9 cellular contexts compared by ENCODE assay signal in genomic region chr1:87061742-87062156, GRCh38.
A peak's percentile ranks its signal among the peaks of the same experiment; 100 is the strongest.
DNase-seq lines count a peak whose midpoint lies in the region; ATAC-seq, FAIRE-seq and TF ChIP-seq lines count a peak whose summit lies in the region.
"Had no signal": no experiment of that assay in that cellular context is flagged by ENCODE, and none has a peak within 500 bp of the region (broad histone marks: within the 10 kb centered on the region; RNA-seq: fewer than 3 reads in every experiment).

No MANE protein-coding gene starts in this region.

- POLR2A ChIA-PET in AG04450 (lab: Yijun Ruan, JAX) (no interaction called here), activated B cell treated with CpG ODN at 0.5 μM for 24 hours (lab: Charles Lee) (no interaction called here), HepG2 (lab: Yijun Ruan, JAX) (no interaction called here)

- H3K4me1 Mint-ChIP-seq in activated B cell treated with CpG ODN at 0.5 μM for 24 hours: peaks cover 87% of the 10 kb centered on the region
- H3K4me1 Mint-ChIP-seq in osteocyte (ENCODE audit: unreplicated experiment): peaks cover 22% of the 10 kb centered on the region

- no peak for TF ChIP-seq CTCF in AG04450 (IDR thresholded peaks at IDR 0.05; ENCODE audit: low read depth, low read length)
- TF ChIP-seq CTCF in activated B cell treated with CpG ODN at 0.5 μM for 24 hours (IDR thresholded peaks at IDR 0.05): no peak
- no peak for TF ChIP-seq CTCF in HepG2 (CRISPR knock-in tag; IDR thresholded peaks at IDR 0.05)
- TF ChIP-seq CTCF in osteocyte (IDR thresholded peaks at IDR 0.05): no peak

- H3K4me2 ChIP-seq in HepG2 (ENCODE audit: low read depth, low read length): no peak overlapping the region

- TF ChIP-seq RAD21 in HepG2 (CRISPR knock-in tag; IDR thresholded peaks at IDR 0.05): no peak

- BruUV-seq in HepG2 (replicated peaks; lab: Mats Ljungman, UMichigan): no TSS peak

- H3K27ac ChIP-seq in AG04450 (ENCODE audit: low read depth, low read length): no peak overlapping the region
- H3K27ac ChIP-seq in HepG2 (ENCODE audit: extremely low read length, insufficient read depth, low read length): no peak overlapping the region

- H3K27me3 Mint-ChIP-seq in activated B cell treated with CpG ODN at 0.5 μM for 24 hours (no peaks in the 10 kb centered on the region), osteocyte (ENCODE audit: unreplicated experiment) (no peaks in the 10 kb centered on the region)

- no peaks in the 10 kb centered on the region for H3K4me1 ChIP-seq in HepG2 (ENCODE audit: insufficient read depth, low read length)

- peak overlapping the region; percentile 47 for H3K4me3 Mint-ChIP-seq in activated B cell treated with CpG ODN at 0.5 μM for 24 hours
- no peak overlapping the region for H3K4me3 Mint-ChIP-seq in osteocyte (ENCODE audit: unreplicated experiment)

- no peak overlapping the region for H3K4me3 ChIP-seq in AG04450 (ENCODE audit: low read depth, low read length)
- no peak overlapping the region for H3K4me3 ChIP-seq in HepG2 (replicated peaks in 1 of 3; ENCODE audit: insufficient read depth in 1 of 3, low read depth in 2 of 3, low read length in 3 of 3)

- H3K36me3 Mint-ChIP-seq in activated B cell treated with CpG ODN at 0.5 μM for 24 hours (ENCODE audit: low read depth) (peaks cover 4% of the 10 kb centered on the region), osteocyte (ENCODE audit: unreplicated experiment) (no peaks in the 10 kb centered on the region)

- H3K79me2 ChIP-seq in HepG2 (ENCODE audit: insufficient read depth, low read length): peaks cover 47% of the 10 kb centered on the region

- H2AFZ ChIP-seq in HepG2 (ENCODE audit: low read length): no peak overlapping the region

- in situ Hi-C loops in HepG2 (cut with HindIII; ENCODE audit: extremely low pct_ligation_motif_present, low pct_unique_long_range_greater_than_20kb): no loop called here

- FAIRE-seq in GM19239 (lab: Jason Lieb, UNC): peak; percentile 86
- no peak for FAIRE-seq in HepG2 (lab: Jason Lieb, UNC)

- DNase-seq in AG04450 (ENCODE audit: low read depth, low spot score) (peak; percentile 36), GM19239 (ENCODE audit: insufficient read length, low spot score) (no peak), activated B cell treated with CpG ODN at 0.5 μM for 24 hours (no peak), HepG2 (ENCODE audit: low spot score) (no peak), osteocyte (ENCODE audit: extremely low spot score, unreplicated experiment) (no peak), 8988T (no peak), medulla oblongata (ENCODE audit: extremely low spot score) (no peak)
- DNase-seq: C1 segment of cervical spinal cord had no signal

- no peak for TF ChIP-seq POLR2A in HepG2 (IDR thresholded peaks at IDR 0.05; ENCODE audit: insufficient read depth in 1 of 2, low read depth in 2 of 2, low read length in 2 of 2)

- H3K9me3 Mint-ChIP-seq in activated B cell treated with CpG ODN at 0.5 μM for 24 hours: peaks cover 6% of the 10 kb centered on the region
- H3K9me3 Mint-ChIP-seq in osteocyte (ENCODE audit: unreplicated experiment): peaks cover 5% of the 10 kb centered on the region

- H4K20me1 ChIP-seq in HepG2 (ENCODE audit: insufficient read depth, low read length): no peaks in the 10 kb centered on the region

- intact Hi-C loops in activated B cell treated with CpG ODN at 0.5 μM for 24 hours (cut with micrococcal nuclease): loop anchor here (5.0 kb wide), 1 partner anchor 359 kb away; the partner anchor contains the start of gene SH3GLB1
- intact Hi-C loops in HepG2 (cut with micrococcal nuclease; ENCODE audit: unreplicated experiment): no loop called here

- CTCF ChIA-PET in AG04450 (lab: Charles Lee) (no interaction called here), activated B cell treated with CpG ODN at 0.5 μM for 24 hours (lab: Charles Lee) (no interaction called here), HepG2 (lab: Yijun Ruan, JAX; ENCODE audit: low intra/inter-chr PET ratio, low total read pairs) (no interaction called here)

- H3K9me3 ChIP-seq in AG04450 (ENCODE audit: control insufficient read depth, insufficient read depth, low read length) (peaks cover 3% of the 10 kb centered on the region; the same call in 1 of the 2 replicates), HepG2 (ENCODE audit: low read length) (no peaks in the 10 kb centered on the region)

- TF ChIP-seq EP300 in HepG2 (IDR thresholded peaks at IDR 0.05; ENCODE audit: low read depth in 2 of 2, low read length in 2 of 2): no peak
- no peak for TF ChIP-seq EP300 in HepG2 (CRISPR knock-in tag; IDR thresholded peaks at IDR 0.05; ENCODE audit: borderline replicate concordance)

- peak overlapping the region; percentile 90 for H3K27ac Mint-ChIP-seq in activated B cell treated with CpG ODN at 0.5 μM for 24 hours
- H3K27ac Mint-ChIP-seq in osteocyte (ENCODE audit: unreplicated experiment): no peak overlapping the region

- ATAC-seq in HG03039 (IDR thresholded peaks at IDR 0.05; ENCODE audit: unreplicated experiment): peak; percentile 44
- ATAC-seq in activated B cell treated with CpG ODN at 0.5 μM for 24 hours (ENCODE audit: low read depth): peak; percentile 18
- no peak for ATAC-seq in HepG2

- H3K27me3 ChIP-seq in AG04450 (ENCODE audit: control insufficient read depth, insufficient read depth, low read length): no peaks in the 10 kb centered on the region
- H3K27me3 ChIP-seq in HepG2 (ENCODE audit: control insufficient read depth in 1 of 2, insufficient read depth in 2 of 2, low read length in 2 of 2): no peaks in the 10 kb centered on the region

- H3K36me3 ChIP-seq in HepG2 (replicated peaks in 1 of 2; ENCODE audit: control insufficient read depth in 1 of 2, insufficient read depth in 2 of 2, low read length in 2 of 2): no peaks in the 10 kb centered on the region

- H3K9ac ChIP-seq in HepG2 (ENCODE audit: insufficient read depth, low read depth, low read length): no peak overlapping the region

TF ChIP-seq in HepG2, 621 proteins besides CTCF, POLR2A, EP300 and RAD21 (continues in another document):
- TF ChIP-seq CHCHD3 (CRISPR knock-in tag; IDR thresholded peaks at IDR 0.05): no peak
- no peak for TF ChIP-seq ZNF124 (CRISPR knock-in tag; IDR thresholded peaks at IDR 0.05)
- TF ChIP-seq ZBTB39 (CRISPR knock-in tag; IDR thresholded peaks at IDR 0.05): no peak
- no peak for TF ChIP-seq HINFP (CRISPR knock-in tag; IDR thresholded peaks at IDR 0.05; ENCODE audit: low read depth)
- TF ChIP-seq SP4 (CRISPR knock-in tag; IDR thresholded peaks at IDR 0.05): no peak
- TF ChIP-seq ZBTB42 (CRISPR knock-in tag; IDR thresholded peaks at IDR 0.05): no peak
- no peak for TF ChIP-seq ZNF414 (CRISPR knock-in tag; IDR thresholded peaks at IDR 0.05)
- no peak for TF ChIP-seq TEF (CRISPR knock-in tag; IDR thresholded peaks at IDR 0.05)
- no peak for TF ChIP-seq MNT (IDR thresholded peaks at IDR 0.05)
